In genomic region chr1:150281221-150281757, GRCh38 we compare ENCODE assay signal across 8 cellular contexts. TPM values are rescaled to one million over a fixed set of nuclear protein-coding genes. Genes with fewer than 3 reads are reported as not detected.
A peak's percentile ranks its signal among the peaks of the same experiment; 100 is the strongest.
DNase-seq lines count a peak whose midpoint lies in the region; ATAC-seq and TF ChIP-seq lines count a peak whose summit lies in the region.

No MANE protein-coding gene starts in this region.

- H3K27me3 Mint-ChIP-seq in H9 (ENCODE audit: low read depth), result peaks cover 18% of the 10 kb centered on the region
- peaks cover 7% of the 10 kb centered on the region for H3K27me3 Mint-ChIP-seq in activated CD8-positive, alpha-beta memory T cell treated with anti-CD3 and anti-CD28 coated beads, Interleukin-2, amount 10 ng/mL, durations not matched to agents 7 days and 5 days

- peaks cover 5 to 34% (median 29%) of the 10 kb centered on the region in 3 experiments for H3K36me3 Mint-ChIP-seq in H9 (ENCODE audit: insufficient read depth in 1 of 3, low read depth in 3 of 3)
- H3K36me3 Mint-ChIP-seq in activated CD8-positive, alpha-beta memory T cell treated with anti-CD3 and anti-CD28 coated beads, Interleukin-2, amount 10 ng/mL, durations not matched to agents 7 days and 5 days, result no peaks in the 10 kb centered on the region

- ATAC-seq in activated CD8-positive, alpha-beta memory T cell treated with anti-CD3 and anti-CD28 coated beads, Interleukin-2, amount 10 ng/mL, durations not matched to agents 7 days and 5 days, result peak; percentile 42

- H3K4me1 Mint-ChIP-seq in H9, result peaks cover 22 to 27% of the 10 kb centered on the region in 2 experiments
- H3K4me1 Mint-ChIP-seq in activated CD8-positive, alpha-beta memory T cell treated with anti-CD3 and anti-CD28 coated beads, Interleukin-2, amount 10 ng/mL, durations not matched to agents 7 days and 5 days, result peaks cover 23% of the 10 kb centered on the region

- peak overlapping the region; percentile 3 for H3K14ac ChIP-seq in H9 (ENCODE audit: insufficient read depth, low read length)

- H3K4me2 ChIP-seq in H9 (ENCODE audit: insufficient read depth, insufficient read length, low read length), result peak overlapping the region; percentile 92

- H4K5ac ChIP-seq in H9 (ENCODE audit: insufficient read length, low read depth, low read length), result no peak overlapping the region

- no peak overlapping the region for H3K56ac ChIP-seq in H9 (ENCODE audit: insufficient read length, low read depth, low read length)

- H2AFZ ChIP-seq in H9 (ENCODE audit: low read length), result no peak overlapping the region

- no peak overlapping the region for H4K8ac ChIP-seq in H9 (replicated peaks; ENCODE audit: insufficient read length, low read depth, low read length)

- peaks cover 17% of the 10 kb centered on the region for H3K23me2 ChIP-seq in H9 (ENCODE audit: insufficient read length, low read depth, low read length, poor library complexity, severe bottlenecking)

- peak overlapping the region; percentile 84 to 95 for H3K4me3 Mint-ChIP-seq in H9
- H3K4me3 Mint-ChIP-seq in activated CD8-positive, alpha-beta memory T cell treated with anti-CD3 and anti-CD28 coated beads, Interleukin-2, amount 10 ng/mL, durations not matched to agents 7 days and 5 days, result peak overlapping the region; percentile 81

- DNase-seq in AG08396 (ENCODE audit: low spot score), result peak; percentile 34
- DNase-seq in H9, result peak; percentile 72
- peak; percentile 57 for DNase-seq in NCI-H774 (lab: John Stamatoyannopoulos, UW)
- DNase-seq in activated CD8-positive, alpha-beta memory T cell treated with anti-CD3 and anti-CD28 coated beads, Interleukin-2, amount 10 ng/mL, durations not matched to agents 7 days and 5 days, result peak; percentile 76
- peak; percentile 75 for DNase-seq in epithelial cell of esophagus (ENCODE audit: low read depth)
- DNase-seq in mucosa of gallbladder (ENCODE audit: low spot score), result peak; percentile 72
- peak; percentile 73 for DNase-seq in stimulated activated CD8-positive, alpha-beta memory T cell treated with anti-CD3 and anti-CD28 coated beads, Interleukin-4, amount 100 ng/mL, for 48 hours
- DNase-seq in GOT3 (lab: John Stamatoyannopoulos, UW), result no peak

- no peak overlapping the region for H3K23ac ChIP-seq in H9 (ENCODE audit: insufficient read length, low read depth, low read length)

- no peak overlapping the region for H2AK5ac ChIP-seq in H9 (ENCODE audit: insufficient read length, low read length)

- H3T11ph ChIP-seq in H9 (ENCODE audit: low read length), result no peak overlapping the region

- H3K4me1 ChIP-seq in H9 (ENCODE audit: insufficient read depth, low read length), result no peaks in the 10 kb centered on the region

- H3K27ac Mint-ChIP-seq in H9, result peak overlapping the region; percentile 92 to 98 (median 97)
- H3K27ac Mint-ChIP-seq in activated CD8-positive, alpha-beta memory T cell treated with anti-CD3 and anti-CD28 coated beads, Interleukin-2, amount 10 ng/mL, durations not matched to agents 7 days and 5 days, result peak overlapping the region; percentile 71

- H3K9me3 ChIP-seq in H9 (ENCODE audit: control insufficient read depth, low read depth, low read length), result no peaks in the 10 kb centered on the region

- peak overlapping the region; percentile 68 for H3K4me3 ChIP-seq in epithelial cell of esophagus (ENCODE audit: low read length)

- H3K79me2 ChIP-seq in H9 (ENCODE audit: insufficient read depth, low read length), result no peaks in the 10 kb centered on the region

- no CpG with 5 or more reads among the region's 15 CpGs for WGBS in H9 (ENCODE audit: extremely low coverage, insufficient read length, low lambda C conversion rate)

- peaks cover under 1% of the 10 kb centered on the region for H4K20me1 ChIP-seq in H9 (ENCODE audit: control insufficient read depth, insufficient read depth, insufficient read length)

- H3K27ac ChIP-seq in H9 (ENCODE audit: insufficient read length, low read depth, low read length), result no peak overlapping the region

- H3K79me1 ChIP-seq in H9 (ENCODE audit: insufficient read depth, low read depth, low read length, poor library complexity, severe bottlenecking), result no peaks in the 10 kb centered on the region

- TF ChIP-seq CTCF in H9 (conservative IDR thresholded peaks at IDR 0.05) (peak; percentile 86), epithelial cell of esophagus (IDR thresholded peaks at IDR 0.05; ENCODE audit: insufficient read depth, low read depth, low read length, missing control alignments) (peak; percentile 73)

- H2BK12ac ChIP-seq in H9 (ENCODE audit: insufficient read length, low read depth, low read length), result peak overlapping the region; percentile 91

- H2BK20ac ChIP-seq in H9 (ENCODE audit: low read depth, low read length, poor library complexity, severe bottlenecking), result no peak overlapping the region

- no peak overlapping the region for H2BK120ac ChIP-seq in H9 (ENCODE audit: low read depth, low read length, poor library complexity, severe bottlenecking)

- CTCF ChIA-PET in activated CD8-positive, alpha-beta memory T cell treated with anti-CD3 and anti-CD28 coated beads, Interleukin-2, amount 10 ng/mL, durations not matched to agents 7 days and 5 days (lab: Charles Lee), result interaction anchor here (1.0 to 9.7 kb wide), 6 partner anchors 12 to 281 kb away, joined by 3 to 89 read pairs (median 4); partner anchors contain the start of genes APH1A and CA14

- H2BK15ac ChIP-seq in H9 (ENCODE audit: low read depth, low read length), result no peak overlapping the region; the same call in 1 of the 2 replicates

- H3K18ac ChIP-seq in H9 (ENCODE audit: insufficient read length, low read depth, low read length), result peak overlapping the region; percentile 78

- no peak overlapping the region; the same call in 1 of the 2 replicates for H3K4ac ChIP-seq in H9 (ENCODE audit: low read depth, low read length)

- no peak overlapping the region for H4K91ac ChIP-seq in H9 (ENCODE audit: insufficient read length, low read depth, low read length)

- H3K9ac ChIP-seq in H9 (ENCODE audit: extremely low read depth, insufficient read length, low read length), result peak overlapping the region; percentile 82

- no peaks in the 10 kb centered on the region for H3K27me3 ChIP-seq in H9 (ENCODE audit: insufficient read depth, low read length)

- H3K9me3 Mint-ChIP-seq in H9, result no peaks in the 10 kb centered on the region; a peak in 2 of 5 replicates
- no peaks in the 10 kb centered on the region for H3K9me3 Mint-ChIP-seq in activated CD8-positive, alpha-beta memory T cell treated with anti-CD3 and anti-CD28 coated beads, Interleukin-2, amount 10 ng/mL, durations not matched to agents 7 days and 5 days (ENCODE audit: low read depth)

- no peak overlapping the region for H2BK5ac ChIP-seq in H9 (ENCODE audit: insufficient read length, low read length)

RNA-seq across cellular contexts. Expression of gene CIART, which starts 1.1 kb away (rescaled TPM):
- total RNA-seq in H9 (2021) (15.6 TPM in 2 replicates), mucosa of gallbladder (7.7 TPM)
- total RNA-seq in activated CD8-positive, alpha-beta memory T cell treated with anti-CD3 and anti-CD28 coated beads, Interleukin-2, amount 10 ng/mL, durations not matched to agents 7 days and 5 days, result 1 to 10 TPM in 1 of 2 experiments, under 1 TPM in 1; 0.44 to 1.7 TPM

RNA-seq across cellular contexts. Expression of gene C1orf54, which starts 8.7 kb away (rescaled TPM):
- total RNA-seq in H9 (2021) (20.8 and 21.3 TPM in 2 replicates), mucosa of gallbladder (26.8 TPM)
- 1 to 10 TPM in 1 of 2 experiments, under 1 TPM in 1; 0.40 to 1.8 TPM for total RNA-seq in activated CD8-positive, alpha-beta memory T cell treated with anti-CD3 and anti-CD28 coated beads, Interleukin-2, amount 10 ng/mL, durations not matched to agents 7 days and 5 days

RNA-seq across cellular contexts. Expression of gene MRPS21, which starts 12.4 kb away (rescaled TPM):
- 113 and 114 TPM in 2 replicates for total RNA-seq in H9 (2021)
- total RNA-seq in activated CD8-positive, alpha-beta memory T cell treated with anti-CD3 and anti-CD28 coated beads, Interleukin-2, amount 10 ng/mL, durations not matched to agents 7 days and 5 days, result 10 to 100 TPM; 70.9 to 82.8 TPM
- 58.9 TPM for total RNA-seq in mucosa of gallbladder

RNA-seq across cellular contexts. Expression of gene APH1A, which starts 12.5 kb away (rescaled TPM):
- total RNA-seq in H9 (2021), result 113 and 115 TPM in 2 replicates
- total RNA-seq in activated CD8-positive, alpha-beta memory T cell treated with anti-CD3 and anti-CD28 coated beads, Interleukin-2, amount 10 ng/mL, durations not matched to agents 7 days and 5 days, result 100 to 1,000 TPM; 122 to 142 TPM
- 145 TPM for total RNA-seq in mucosa of gallbladder

RNA-seq across cellular contexts. Expression of gene CA14, which starts 23.7 kb away (rescaled TPM):
- total RNA-seq in H9 (2021) (42.0 and 43.2 TPM in 2 replicates), mucosa of gallbladder (2.4 TPM)
- not detected for total RNA-seq in activated CD8-positive, alpha-beta memory T cell treated with anti-CD3 and anti-CD28 coated beads, Interleukin-2, amount 10 ng/mL, durations not matched to agents 7 days and 5 days
